In the genomic region with DNA sequence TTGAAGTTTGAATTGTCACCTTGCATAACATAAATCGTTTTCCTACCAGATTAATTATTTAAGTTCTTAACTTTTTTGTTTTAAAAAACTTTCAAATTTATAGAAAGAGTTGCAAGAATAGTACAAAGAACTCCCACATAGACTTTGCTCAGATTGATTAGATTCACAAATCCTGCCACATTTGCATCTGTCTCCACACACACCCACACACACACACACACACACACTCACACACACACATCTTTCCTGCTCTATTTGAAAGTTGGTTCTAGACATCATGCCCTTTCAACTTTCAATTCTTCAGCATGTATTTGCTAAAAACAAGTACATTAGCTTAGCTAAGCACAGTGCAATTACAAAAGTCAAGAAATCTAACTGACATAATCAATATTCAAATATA, we compare ENCODE assay signal across 22 cellular contexts.
A peak's percentile ranks its signal among the peaks of the same experiment; 100 is the strongest.
DNase-seq lines count a peak whose midpoint lies in the region; ATAC-seq, FAIRE-seq and TF ChIP-seq lines count a peak whose summit lies in the region.
"Had no signal": no experiment of that assay in that cellular context is flagged by ENCODE, and none has a peak within 500 bp of the region (broad histone marks: within the 10 kb centered on the region; RNA-seq: fewer than 3 reads in every experiment).

No MANE protein-coding gene starts in this region.

- H3K27ac Mint-ChIP-seq in HFFc6: peak overlapping the region; percentile 74; the same call in 1 of the 2 replicates
- H3K27ac Mint-ChIP-seq: CD4-positive, alpha-beta T cell had no signal

- WGBS in K562 (ENCODE audit: insufficient coverage, low coverage, missing lambda C conversion rate): 0% methylated on average over 1 of the region's 1 CpG
- 23% methylated on average over 1 of the region's 1 CpG for WGBS in right lobe of liver (ENCODE audit: insufficient coverage, low coverage, low lambda C conversion rate, missing lambda C conversion rate)
- 59 to 82% methylated on average over 1 of the region's 1 CpG for WGBS in sigmoid colon, 2 donors

- TF ChIP-seq RAD21 in K562 (CRISPR knock-in tag; conservative IDR thresholded peaks at IDR 0.05 in 1 of 2, IDR thresholded peaks at IDR 0.05 in 1 of 2): no peak

- H3K4me3 Mint-ChIP-seq in HFFc6: no peak overlapping the region
- H3K4me3 Mint-ChIP-seq: CD4-positive, alpha-beta T cell had no signal

- H3K27ac ChIP-seq in K562 (ENCODE audit: extremely low read depth, low read depth, low read length): no peak overlapping the region
- H3K27ac ChIP-seq in right lobe of liver: no peak overlapping the region
- H3K27ac ChIP-seq in sigmoid colon: peak overlapping the region in 3 of 4 donors; percentile 34 to 56 (median 40)
- H3K27ac ChIP-seq: HL-60, SK-N-MC had no signal

- H3K9me1 ChIP-seq in K562 (ENCODE audit: control insufficient read depth, insufficient read depth, low read length): no peaks in the 10 kb centered on the region

- TF ChIP-seq CTCF in HFFc6 (IDR thresholded peaks at IDR 0.05): no peak
- no peak for TF ChIP-seq CTCF in K562 (IDR thresholded peaks at IDR 0.05 in 2 of 3, conservative IDR thresholded peaks at IDR 0.05 in 1 of 3; ENCODE audit: insufficient read depth in 2 of 3, low read depth in 1 of 3, low read length in 3 of 3)
- no peak for TF ChIP-seq CTCF in right lobe of liver (IDR thresholded peaks at IDR 0.05)
- no peak for TF ChIP-seq CTCF in sigmoid colon (IDR thresholded peaks at IDR 0.05)

- H3K27me3 Mint-ChIP-seq in HFFc6 (ENCODE audit: insufficient read depth): no peaks in the 10 kb centered on the region; the same call in 1 of the 2 replicates
- H3K27me3 Mint-ChIP-seq: CD4-positive, alpha-beta T cell had no signal

- H3K4me1 ChIP-seq in K562 (replicated peaks in 1 of 2; ENCODE audit: control insufficient read depth in 2 of 2, insufficient read depth in 2 of 2, low read length in 2 of 2) (no peaks in the 10 kb centered on the region), right lobe of liver (peaks cover 0 to 22% (median 5%) of the 10 kb centered on the region in 4 donors), sigmoid colon (peaks cover 0 to 46% (median 29%) of the 10 kb centered on the region in 4 donors)
- H3K4me1 ChIP-seq: BE2C had no signal

- no peak for DNase-seq in HFFc6
- no peak for DNase-seq in K562 (ENCODE audit: extremely low read depth in 1 of 4, low spot score in 3 of 4)
- DNase-seq in right lobe of liver: no peak
- DNase-seq in sigmoid colon: no peak
- no peak for DNase-seq in NCI-H226
- DNase-seq: BE2C; CD4-positive, alpha-beta T cell; DND-41; KG1; NCI-H1417 treated with DMSO at 0.1 percent for 48 hours; NCI-H2029 treated with DMSO at 0.1 percent for 48 hours; NCI-H510A; NCI-H774; T-helper 1 cell had no signal

- CTCF ChIA-PET in K562 (lab: Yijun Ruan, JAX; ENCODE audit: low intra/inter-chr PET ratio): no interaction called here

- H3K36me3 Mint-ChIP-seq in HFFc6 (ENCODE audit: low read depth): peaks cover 21% of the 10 kb centered on the region

- H3K4me3 ChIP-seq in K562 (no peak overlapping the region), right lobe of liver (no peak overlapping the region), sigmoid colon (no peak overlapping the region)
- H3K4me3 ChIP-seq: SK-N-MC had no signal

- intact Hi-C loops in K562 (cut with micrococcal nuclease): no loop called here
- intact Hi-C loops in right lobe of liver (cut with DNase I): no loop called here
- intact Hi-C loops in sigmoid colon (cut with DNase I): no loop called here

- H3K4me1 Mint-ChIP-seq in HFFc6 (ENCODE audit: low read depth): peaks cover 50% of the 10 kb centered on the region

- H3K36me3 ChIP-seq in K562 (ENCODE audit: control insufficient read depth, insufficient read depth, low read length) (no peaks in the 10 kb centered on the region), right lobe of liver (peaks cover 0 to 27% (median 0%) of the 10 kb centered on the region in 4 donors), sigmoid colon (peaks cover 0 to 4% (median 0%) of the 10 kb centered on the region in 4 donors)
- H3K36me3 ChIP-seq: BE2C had no signal

- in situ Hi-C loops in K562 (cut with MboI): no loop called here

- no peak overlapping the region for H3K9ac ChIP-seq in K562 (ENCODE audit: insufficient read depth in 1 of 2, low read depth in 2 of 2, low read length in 2 of 2)

- peak; percentile 52 for FAIRE-seq in K562 (lab: Jason Lieb, UNC)
- FAIRE-seq: G401.6, H54 had no signal

- no peaks in the 10 kb centered on the region for H3K79me2 ChIP-seq in K562 (ENCODE audit: control insufficient read depth, insufficient read depth, low read length)

- H3K27me3 ChIP-seq in K562 (ENCODE audit: control insufficient read depth in 2 of 2, insufficient read depth in 2 of 2, low read length in 2 of 2) (no peaks in the 10 kb centered on the region), right lobe of liver (no peaks in the 10 kb centered on the region), sigmoid colon (no peaks in the 10 kb centered on the region)
- H3K27me3 ChIP-seq: BE2C had no signal

- TF ChIP-seq POLR2A in K562 (conservative IDR thresholded peaks at IDR 0.05): no peak
- TF ChIP-seq POLR2A in right lobe of liver (IDR thresholded peaks at IDR 0.05): no peak
- no peak for TF ChIP-seq POLR2A in sigmoid colon (IDR thresholded peaks at IDR 0.05)

- no peaks in the 10 kb centered on the region for H3K9me3 Mint-ChIP-seq in HFFc6
- H3K9me3 Mint-ChIP-seq: CD4-positive, alpha-beta T cell had no signal

- H4K20me1 ChIP-seq in K562 (replicated peaks; ENCODE audit: control insufficient read depth, insufficient read depth, low read length): no peaks in the 10 kb centered on the region

- H3K9me3 ChIP-seq in K562 (replicated peaks; ENCODE audit: control insufficient read depth, insufficient read depth, low read depth, low read length) (no peaks in the 10 kb centered on the region), right lobe of liver (no peaks in the 10 kb centered on the region), sigmoid colon (no peaks in the 10 kb centered on the region)
- H3K9me3 ChIP-seq: BE2C had no signal

- no peak overlapping the region for H2AFZ ChIP-seq in K562 (ENCODE audit: low read depth, low read length)

- no TSS peak for BruUV-seq in K562 (replicated peaks; lab: Mats Ljungman, UMichigan)

- POLR2A ChIA-PET in K562 (lab: Yijun Ruan, JAX): no interaction called here

- TF ChIP-seq EP300 in K562 (IDR thresholded peaks at IDR 0.05; ENCODE audit: low read length) (no peak), sigmoid colon (IDR thresholded peaks at IDR 0.05) (no peak)

- no peak overlapping the region for H3K4me2 ChIP-seq in K562 (ENCODE audit: insufficient read depth, low read length)

- ATAC-seq in K562 (no peak), right lobe of liver (peak; percentile 42 to 64 (median 57)), GM21619 (IDR thresholded peaks at IDR 0.05; ENCODE audit: unreplicated experiment) (no peak), HG02973 (IDR thresholded peaks at IDR 0.05; ENCODE audit: unreplicated experiment) (no peak), GM21526 (IDR thresholded peaks at IDR 0.05; ENCODE audit: low FRiP score, unreplicated experiment) (no peak)
- ATAC-seq: Right ventricle myocardium inferior had no signal

TF ChIP-seq in K562, 482 proteins besides CTCF, POLR2A, EP300 and RAD21:
- TF ChIP-seq SMARCA4 (IDR thresholded peaks at IDR 0.05) (no peak), PCBP2 (IDR thresholded peaks at IDR 0.05; ENCODE audit: low read depth, low read length, poor library complexity, severe bottlenecking) (no peak), ZNF764 (CRISPR knock-in tag; IDR thresholded peaks at IDR 0.05; ENCODE audit: low read depth) (no peak), ZNF507 (tag; conservative IDR thresholded peaks at IDR 0.05) (no peak)
TF ChIP-seq in K562: peak in this region for 0.

Comparison
In these comparisons a context has a peak if more than half of its experiments do, and no peak if none do; other contexts are left out.
1. ATAC-seq: peak in right lobe of liver (4 of 4); none in K562 (single experiment), GM21619 (single experiment), HG02973 (single experiment) and GM21526 (single experiment).
2. H3K27ac ChIP-seq: peak in sigmoid colon (3 of 4); none in K562 (single experiment) and right lobe of liver (0 of 3).